8 cellular contexts compared by ENCODE assay signal in the genomic region with DNA sequence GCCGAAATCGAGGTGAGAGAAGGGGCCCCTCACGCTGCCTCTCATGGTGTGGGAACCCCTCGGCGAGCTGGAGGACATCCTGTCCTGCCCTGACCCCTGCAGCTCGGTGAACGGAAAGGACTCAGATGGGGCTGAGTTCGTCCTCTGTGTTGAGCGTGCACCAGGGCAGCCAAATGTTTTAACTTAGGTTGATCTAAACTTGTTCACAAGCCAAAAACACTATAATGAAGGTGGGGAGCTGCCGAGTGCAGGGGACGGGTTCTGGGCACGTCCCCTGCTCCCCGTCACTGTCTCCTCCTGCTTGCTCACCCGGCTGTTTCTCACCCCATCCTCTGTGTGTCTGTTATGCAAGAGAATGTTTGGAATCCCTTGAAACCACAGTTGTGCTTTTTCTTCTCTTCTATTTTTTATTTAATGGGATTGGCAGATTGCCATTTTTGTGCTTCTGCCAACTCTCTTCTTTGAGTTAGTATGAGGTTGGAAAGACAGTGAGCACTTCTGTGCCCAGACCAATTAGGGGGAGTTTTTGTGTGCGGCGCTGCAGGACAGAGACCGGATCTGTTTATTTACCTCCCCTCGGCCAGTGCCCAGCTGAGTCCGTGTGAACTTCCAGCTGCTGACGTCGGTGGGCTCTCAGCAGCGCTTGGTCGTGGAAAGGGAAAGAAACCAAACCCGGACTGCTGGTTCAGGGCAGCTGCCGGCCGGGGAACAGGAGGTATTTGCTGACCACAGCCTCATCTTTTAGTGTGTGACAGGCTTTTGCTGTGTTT.
DNase-seq lines count a peak whose midpoint lies in the region; ATAC-seq and TF ChIP-seq lines count a peak whose summit lies in the region.

No MANE protein-coding gene starts in this region.

- in situ Hi-C loops in gastrocnemius medialis (cut with MboI; ENCODE audit: low sequenced_read_pairs in 4 of 4), result loop anchor here in 1 of 4 donors (25.0 kb wide), 1 partner anchor 108 kb away; no protein-coding TSS in a partner anchor

- TF ChIP-seq CTCF in left ventricle myocardium inferior (IDR thresholded peaks at IDR 0.05; ENCODE audit: borderline replicate concordance), result no peak
- no peak for TF ChIP-seq CTCF in gastrocnemius medialis (IDR thresholded peaks at IDR 0.05 in 4 of 5, conservative IDR thresholded peaks at IDR 0.05 in 1 of 5)

- peak in 1 of 2 donors; percentile 41 for TF ChIP-seq POLR2A in gastrocnemius medialis (IDR thresholded peaks at IDR 0.05)

- peak; percentile 52 to 54 for ATAC-seq in gastrocnemius medialis

- H3K9me3 ChIP-seq in left ventricle myocardium inferior (replicated peaks) (no peaks in the 10 kb centered on the region), gastrocnemius medialis (no peaks in the 10 kb centered on the region)

- peak; percentile 87 for DNase-seq in AG08396 (ENCODE audit: low spot score)
- DNase-seq in LHCN-M2 (ENCODE audit: low read depth), result peak; percentile 96
- DNase-seq in amniotic epithelial cell (ENCODE audit: low read depth), result peak; percentile 97
- peak; percentile 73 for DNase-seq in left ventricle myocardium inferior
- peak; percentile 64 to 79 for DNase-seq in gastrocnemius medialis
- DNase-seq in NOMO-1 (lab: John Stamatoyannopoulos, UW; ENCODE audit: unreplicated experiment in 2 of 2), result no peak
- DNase-seq in NOMO-1 treated with dmso at 0.1 percent for 144 hours (lab: John Stamatoyannopoulos, UW; ENCODE audit: unreplicated experiment), result no peak
- no peak for DNase-seq in germinal center (ENCODE audit: low spot score)

- H3K27ac ChIP-seq in left ventricle myocardium inferior (replicated peaks) (peak overlapping the region; percentile 87), gastrocnemius medialis (peak overlapping the region; percentile 82 to 92 (median 86))

- peak overlapping the region; percentile 57 for H3K4me3 ChIP-seq in left ventricle myocardium inferior
- peak overlapping the region; percentile 34 to 46 (median 39) for H3K4me3 ChIP-seq in gastrocnemius medialis

- intact Hi-C loops in left ventricle myocardium inferior (cut with micrococcal nuclease), result loop anchor here (10.0 kb wide), 1 partner anchor 120 kb away; no protein-coding TSS in a partner anchor
- intact Hi-C loops in gastrocnemius medialis (cut with DNase I; ENCODE audit: low total_unique reads), result no loop called here

- H3K4me1 ChIP-seq in left ventricle myocardium inferior (peaks cover 77% of the 10 kb centered on the region), gastrocnemius medialis (peaks cover 47 to 61% of the 10 kb centered on the region in 2 donors)

- H3K27me3 ChIP-seq in left ventricle myocardium inferior (ENCODE audit: low read depth) (no peaks in the 10 kb centered on the region), gastrocnemius medialis (no peaks in the 10 kb centered on the region)

- H3K36me3 ChIP-seq in left ventricle myocardium inferior (peaks cover 41% of the 10 kb centered on the region), gastrocnemius medialis (peaks cover 0 to 9% of the 10 kb centered on the region in 2 donors)

Comparison
In these comparisons a context has a peak if more than half of its experiments do, and no peak if none do; other contexts are left out.
1. DNase-seq: peak in AG08396 (single experiment), LHCN-M2 (single experiment), amniotic epithelial cell (single experiment), left ventricle myocardium inferior (single experiment) and gastrocnemius medialis (2 of 2); none in NOMO-1 (0 of 2), NOMO-1 treated with dmso at 0.1 percent for 144 hours (single experiment) and germinal center (single experiment).